ENCODE assay signal across 15 cellular contexts in the genomic region with DNA sequence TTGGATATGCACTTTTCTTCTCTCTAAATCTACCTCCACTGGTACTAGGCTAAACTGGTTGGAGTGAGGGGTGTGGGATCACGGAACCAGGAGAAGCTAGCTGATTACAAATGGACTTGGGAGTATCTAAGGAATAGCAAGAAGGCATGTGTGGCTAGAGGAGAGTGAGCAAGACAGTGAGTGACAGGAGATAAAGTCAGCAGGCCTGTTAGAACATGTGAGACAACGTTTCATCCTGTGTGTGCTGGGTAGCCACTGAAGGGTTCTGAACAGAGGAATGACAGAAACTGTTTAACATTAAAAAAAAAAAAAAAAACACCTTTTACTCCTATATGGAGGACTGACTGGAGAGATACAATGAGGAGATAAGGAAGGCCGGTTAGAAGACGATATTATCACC.
"Had no signal": no experiment of that assay in that cellular context is flagged by ENCODE, and none has a peak within 500 bp of the region (broad histone marks: within the 10 kb centered on the region; RNA-seq: fewer than 3 reads in every experiment).

No MANE protein-coding gene starts in this region.

- H3K27ac ChIP-seq: ovary had no signal

- H3K4me3 ChIP-seq: ovary, smooth muscle cell, tibial nerve had no signal

- H3K4me3 Mint-ChIP-seq: activated CD4-positive, alpha-beta memory T cell treated with anti-CD3 and anti-CD28 coated beads, Interleukin-2, amount 10 ng/mL, durations not matched to agents 7 days and 5 days; activated T-cell treated with anti-CD3 and anti-CD28 coated beads, Interleukin-2, amount 50 U/mL, for 72 hours; dendritic cell treated with granulocyte-macrophage colony-stimulating factor and Interleukin-4, amounts not matched to agents 40 ng/mL and 50 ng/mL, for 4 days; effector memory CD8-positive, alpha-beta T cell; memory B cell had no signal

- H3K27me3 Mint-ChIP-seq: activated CD4-positive, alpha-beta memory T cell treated with anti-CD3 and anti-CD28 coated beads, Interleukin-2, amount 10 ng/mL, durations not matched to agents 7 days and 5 days; dendritic cell treated with granulocyte-macrophage colony-stimulating factor and Interleukin-4, amounts not matched to agents 40 ng/mL and 50 ng/mL, for 4 days; effector memory CD8-positive, alpha-beta T cell; memory B cell had no signal

- H3K9me3 ChIP-seq: ovary had no signal

- H3K27me3 ChIP-seq: ovary, tibial nerve had no signal

- H3K36me3 ChIP-seq: ovary had no signal

- DNase-seq: activated CD4-positive, alpha-beta memory T cell treated with anti-CD3 and anti-CD28 coated beads, Interleukin-2, amount 10 ng/mL, durations not matched to agents 7 days and 5 days; activated CD4-positive, alpha-beta T cell treated with anti-CD3 and anti-CD28 coated beads for 1 hour; activated naive CD4-positive, alpha-beta T cell; activated T-cell treated with anti-CD3 and anti-CD28 coated beads, Interleukin-2, amount 50 U/mL, for 72 hours; central memory CD4-positive, alpha-beta T cell; effector memory CD8-positive, alpha-beta T cell; glutamatergic neuron; left colon; ovary; SIG-M5; T-helper 9 cell had no signal

- H3K27ac Mint-ChIP-seq: activated CD4-positive, alpha-beta memory T cell treated with anti-CD3 and anti-CD28 coated beads, Interleukin-2, amount 10 ng/mL, durations not matched to agents 7 days and 5 days; activated T-cell treated with anti-CD3 and anti-CD28 coated beads, Interleukin-2, amount 50 U/mL, for 72 hours; dendritic cell treated with granulocyte-macrophage colony-stimulating factor and Interleukin-4, amounts not matched to agents 40 ng/mL and 50 ng/mL, for 4 days; memory B cell had no signal

- ATAC-seq: activated T-cell treated with anti-CD3 and anti-CD28 coated beads, Interleukin-2, amount 50 U/mL, for 72 hours; effector memory CD8-positive, alpha-beta T cell; left colon had no signal

- H3K9me3 Mint-ChIP-seq: effector memory CD8-positive, alpha-beta T cell had no signal
